ENCODE assay signal across 17 cellular contexts in the genomic region with DNA sequence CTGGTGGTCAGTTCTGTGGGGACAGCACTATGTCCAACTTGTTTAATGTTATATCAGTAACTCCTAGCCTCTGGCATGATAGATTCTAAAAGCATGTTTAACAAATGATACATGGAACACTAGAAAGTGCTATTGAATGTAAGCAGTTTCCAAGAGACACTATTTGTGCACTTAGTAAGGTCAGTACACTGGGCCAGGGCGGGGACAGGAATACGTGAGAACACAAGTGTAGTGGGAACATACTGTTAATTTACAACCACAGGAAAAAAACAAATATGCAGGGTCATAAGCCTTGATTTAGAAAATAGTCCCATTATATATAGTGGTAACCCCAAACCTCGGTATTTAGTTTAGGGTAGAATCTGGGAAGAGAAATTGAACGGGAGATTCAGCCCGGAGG.
DNase-seq lines count a peak whose midpoint lies in the region; ATAC-seq and TF ChIP-seq lines count a peak whose summit lies in the region.
"Had no signal": no experiment of that assay in that cellular context is flagged by ENCODE, and none has a peak within 500 bp of the region (broad histone marks: within the 10 kb centered on the region; RNA-seq: fewer than 3 reads in every experiment).

No MANE protein-coding gene starts in this region.

- TF ChIP-seq EP300 in stomach (IDR thresholded peaks at IDR 0.05) = no peak

- ATAC-seq in SK-N-SH treated with all-trans-retinoic acid at 6 μM for 48 hours (peak; percentile 13; the same call in 1 of the 3 replicates), GM19397 (IDR thresholded peaks at IDR 0.05; ENCODE audit: unreplicated experiment) (no peak)
- ATAC-seq: foreskin keratinocyte had no signal

- TF ChIP-seq POLR2A in stomach (IDR thresholded peaks at IDR 0.05) = no peak

- peak overlapping the region; percentile 6 to 67 (median 46) for H3K27ac ChIP-seq in stomach
- H3K27ac ChIP-seq: foreskin keratinocyte had no signal

- no peak overlapping the region for H3K4me3 ChIP-seq in fibroblast of villous mesenchyme (ENCODE audit: low read depth, low read length)
- no peak overlapping the region for H3K4me3 ChIP-seq in stomach

- no peaks in the 10 kb centered on the region for H3K36me3 ChIP-seq in stomach

- intact Hi-C loops in stomach (cut with DNase I; ENCODE audit: low total_unique reads) = no loop called here

- TF ChIP-seq CTCF in fibroblast of villous mesenchyme (IDR thresholded peaks at IDR 0.05; ENCODE audit: insufficient read depth, low read depth, low read length) (no peak), stomach (IDR thresholded peaks at IDR 0.05) (no peak)

- H3K9me3 ChIP-seq in stomach = no peaks in the 10 kb centered on the region

- 35 to 66% (median 42%) methylated on average over 5 of the region's 5 CpGs for WGBS in stomach, 5 donors

- DNase-seq in fibroblast of villous mesenchyme (ENCODE audit: low read depth) (peak; percentile 61), mucosa of gallbladder (ENCODE audit: low spot score) (peak; percentile 37), stomach (peak; percentile 61), SHP77 treated with DMSO at 0.1 percent for 48 hours (lab: John Stamatoyannopoulos, UW) (no peak)
- DNase-seq in stimulated activated CD4-positive, alpha-beta T cell treated with anti-CD3 and anti-CD28 coated beads, Interleukin-2, amount 100 ng/mL, for 48 hours = no peak
- DNase-seq: activated CD4-positive, CD25-positive, alpha-beta regulatory T cell treated with anti-CD3 and anti-CD28 coated beads, Interleukin-2, amount 50 U/mL, for 72 hours; activated T-cell treated with anti-CD3 and anti-CD28 coated beads for 4 hours; central memory CD4-positive, alpha-beta T cell; foreskin keratinocyte; MM.1S; NCI-H2029; NCI-H748 treated with DMSO at 0.1 percent for 48 hours; stimulated activated CD4-positive, alpha-beta T cell treated with anti-CD3 and anti-CD28 coated beads, Interleukin-2, amount 100 ng/mL, for 24 hours; stimulated activated CD8-positive, alpha-beta memory T cell treated with anti-CD3 and anti-CD28 coated beads, Interleukin-4, amount 100 ng/mL, for 48 hours; trophoblast cell had no signal

- H3K4me1 ChIP-seq in stomach = peaks cover 22 to 55% (median 38%) of the 10 kb centered on the region in 4 donors

- H3K27me3 ChIP-seq in stomach = no peaks in the 10 kb centered on the region
- H3K27me3 ChIP-seq: foreskin keratinocyte had no signal

TF ChIP-seq in SK-N-SH treated with all-trans-retinoic acid at 6 μM for 48 hours, 23 proteins besides CTCF, POLR2A, EP300 and RAD21:
- TF ChIP-seq ZC3H10 (CRISPR knock-in tag; IDR thresholded peaks at IDR 0.05) = no peak
- no peak for TF ChIP-seq OSR1 (CRISPR knock-in tag; IDR thresholded peaks at IDR 0.05)
- no peak for TF ChIP-seq ZNF565 (CRISPR knock-in tag; conservative IDR thresholded peaks at IDR 0.05; ENCODE audit: low read depth)
- TF ChIP-seq ZNF70 (CRISPR knock-in tag; IDR thresholded peaks at IDR 0.05) = no peak
- TF ChIP-seq ZFP30 (CRISPR knock-in tag; IDR thresholded peaks at IDR 0.05) = no peak
- TF ChIP-seq GLIS3 (CRISPR knock-in tag; IDR thresholded peaks at IDR 0.05) = no peak
- TF ChIP-seq, protein P1, sequence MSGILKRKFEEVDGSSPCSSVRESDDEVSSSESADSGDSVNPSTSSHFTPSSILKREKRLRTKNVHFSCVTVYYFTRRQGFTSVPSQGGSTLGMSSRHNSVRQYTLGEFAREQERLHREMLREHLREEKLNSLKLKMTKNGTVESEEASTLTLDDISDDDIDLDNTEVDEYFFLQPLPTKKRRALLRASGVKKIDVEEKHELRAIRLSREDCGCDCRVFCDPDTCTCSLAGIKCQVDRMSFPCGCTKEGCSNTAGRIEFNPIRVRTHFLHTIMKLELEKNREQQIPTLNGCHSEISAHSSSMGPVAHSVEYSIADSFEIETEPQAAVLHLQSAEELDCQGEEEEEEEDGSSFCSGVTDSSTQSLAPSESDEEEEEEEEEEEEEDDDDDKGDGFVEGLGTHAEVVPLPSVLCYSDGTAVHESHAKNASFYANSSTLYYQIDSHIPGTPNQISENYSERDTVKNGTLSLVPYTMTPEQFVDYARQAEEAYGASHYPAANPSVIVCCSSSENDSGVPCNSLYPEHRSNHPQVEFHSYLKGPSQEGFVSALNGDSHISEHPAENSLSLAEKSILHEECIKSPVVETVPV (CRISPR knock-in tag; IDR thresholded peaks at IDR 0.05) = no peak
- no peak for TF ChIP-seq TCF4 (CRISPR knock-in tag; IDR thresholded peaks at IDR 0.05; ENCODE audit: borderline replicate concordance)
- no peak for TF ChIP-seq BACH2 (CRISPR knock-in tag; IDR thresholded peaks at IDR 0.05; ENCODE audit: borderline replicate concordance)
- TF ChIP-seq ZNF8 (CRISPR knock-in tag; IDR thresholded peaks at IDR 0.05) = no peak
- TF ChIP-seq, protein P2, sequence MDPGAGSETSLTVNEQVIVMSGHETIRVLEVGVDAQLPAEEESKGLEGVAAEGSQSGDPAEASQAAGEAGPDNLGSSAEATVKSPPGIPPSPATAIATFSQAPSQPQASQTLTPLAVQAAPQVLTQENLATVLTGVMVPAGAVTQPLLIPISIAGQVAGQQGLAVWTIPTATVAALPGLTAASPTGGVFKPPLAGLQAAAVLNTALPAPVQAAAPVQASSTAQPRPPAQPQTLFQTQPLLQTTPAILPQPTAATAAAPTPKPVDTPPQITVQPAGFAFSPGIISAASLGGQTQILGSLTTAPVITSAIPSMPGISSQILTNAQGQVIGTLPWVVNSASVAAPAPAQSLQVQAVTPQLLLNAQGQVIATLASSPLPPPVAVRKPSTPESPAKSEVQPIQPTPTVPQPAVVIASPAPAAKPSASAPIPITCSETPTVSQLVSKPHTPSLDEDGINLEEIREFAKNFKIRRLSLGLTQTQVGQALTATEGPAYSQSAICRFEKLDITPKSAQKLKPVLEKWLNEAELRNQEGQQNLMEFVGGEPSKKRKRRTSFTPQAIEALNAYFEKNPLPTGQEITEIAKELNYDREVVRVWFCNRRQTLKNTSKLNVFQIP (CRISPR knock-in tag; IDR thresholded peaks at IDR 0.05; ENCODE audit: borderline replicate concordance, low read depth) = no peak
- no peak for TF ChIP-seq PPARA (CRISPR knock-in tag; IDR thresholded peaks at IDR 0.05; ENCODE audit: borderline replicate concordance)
- TF ChIP-seq ARNTL (CRISPR knock-in tag; IDR thresholded peaks at IDR 0.05; ENCODE audit: borderline replicate concordance, low read depth) = no peak
- no peak for TF ChIP-seq SNAI2 (CRISPR knock-in tag; IDR thresholded peaks at IDR 0.05)
- no peak for TF ChIP-seq RARB (CRISPR knock-in tag; IDR thresholded peaks at IDR 0.05)
- no peak for TF ChIP-seq ISL1 (CRISPR knock-in tag; IDR thresholded peaks at IDR 0.05)

Comparison
In these comparisons a context has a peak if more than half of its experiments do, and no peak if none do; other contexts are left out.
1. DNase-seq: peak in fibroblast of villous mesenchyme (single experiment), mucosa of gallbladder (single experiment) and stomach (single experiment); none in SHP77 treated with DMSO at 0.1 percent for 48 hours (single experiment) and stimulated activated CD4-positive, alpha-beta T cell treated with anti-CD3 and anti-CD28 coated beads, Interleukin-2, amount 100 ng/mL, for 48 hours (0 of 2).